8 cellular contexts compared by ENCODE assay signal in genomic region chr6:70520575-70520974, GRCh38. TPM values are rescaled to one million over a fixed set of nuclear protein-coding genes. Genes with fewer than 3 reads are reported as not detected.
DNase-seq lines count a peak whose midpoint lies in the region; ATAC-seq, FAIRE-seq and TF ChIP-seq lines count a peak whose summit lies in the region.

No MANE protein-coding gene starts in this region.

- no peaks in the 10 kb centered on the region for H3K79me2 ChIP-seq in endothelial cell of umbilical vein (ENCODE audit: control insufficient read depth, insufficient read depth, low read length)

- H3K36me3 Mint-ChIP-seq in natural killer cell: no peaks in the 10 kb centered on the region
- H3K36me3 Mint-ChIP-seq in natural killer cell treated with Interleukin-12 subunit alpha and Interleukin-12 subunit beta and Interleukin-15 and Interleukin-18, amount 100 ng/mL, for 72 hours: no peaks in the 10 kb centered on the region

- H3K4me3 ChIP-seq in endothelial cell of umbilical vein (replicated peaks in 1 of 3; ENCODE audit: insufficient read depth in 1 of 3, low read depth in 1 of 3, low read length in 3 of 3): no peak overlapping the region
- no peak overlapping the region for H3K4me3 ChIP-seq in upper lobe of right lung
- H3K4me3 ChIP-seq in upper lobe of left lung: no peak overlapping the region

- H3K4me2 ChIP-seq in endothelial cell of umbilical vein (ENCODE audit: insufficient read depth, low read length): no peak overlapping the region

- H3K27ac Mint-ChIP-seq in natural killer cell: no peak overlapping the region
- no peak overlapping the region for H3K27ac Mint-ChIP-seq in natural killer cell treated with Interleukin-12 subunit alpha and Interleukin-12 subunit beta and Interleukin-15 and Interleukin-18, amount 100 ng/mL, for 72 hours

- intact Hi-C loops in natural killer cell (cut with micrococcal nuclease) (loop anchor here (1.0 to 2.0 kb wide), 3 partner anchors 166 to 436 kb away; partner anchors contain the start of gene B3GAT2), endothelial cell of umbilical vein (cut with micrococcal nuclease) (loop anchor here (1.0 to 5.0 kb wide), 2 partner anchors 166 to 362 kb away; no protein-coding TSS in a partner anchor), upper lobe of right lung (cut with DNase I) (no loop called here)

- no peaks in the 10 kb centered on the region for H3K27me3 Mint-ChIP-seq in natural killer cell (ENCODE audit: low read depth in 2 of 2)
- no peaks in the 10 kb centered on the region for H3K27me3 Mint-ChIP-seq in natural killer cell treated with Interleukin-12 subunit alpha and Interleukin-12 subunit beta and Interleukin-15 and Interleukin-18, amount 100 ng/mL, for 72 hours

- H3K9me1 ChIP-seq in endothelial cell of umbilical vein (replicated peaks; ENCODE audit: control insufficient read depth, extremely low read depth, insufficient read depth, low read length): no peaks in the 10 kb centered on the region

- no peak for DNase-seq in natural killer cell
- no peak for DNase-seq in natural killer cell treated with Interleukin-12 subunit alpha and Interleukin-12 subunit beta and Interleukin-15 and Interleukin-18, amount 100 ng/mL, for 72 hours (ENCODE audit: low spot score)
- peak; percentile 3 for DNase-seq in MV-4-11 (lab: John Stamatoyannopoulos, UW)
- peak; percentile 13 for DNase-seq in endothelial cell of umbilical vein (ENCODE audit: low read depth, low spot score)
- DNase-seq in upper lobe of right lung: no peak
- DNase-seq in NCI-H526 treated with DMSO at 0.1 percent for 48 hours (lab: John Stamatoyannopoulos, UW): no peak
- no peak for DNase-seq in upper lobe of left lung

- CTCF ChIA-PET in endothelial cell of umbilical vein (lab: Charles Lee): interaction anchor here (0.6 to 2.7 kb wide), 23 partner anchors 11 to 439 kb away, joined by 3 to 96 read pairs (median 3); partner anchors contain the start of genes B3GAT2 and SDHAF4

- TF ChIP-seq EP300 in upper lobe of left lung (IDR thresholded peaks at IDR 0.05): no peak

- H3K9me3 ChIP-seq in endothelial cell of umbilical vein (replicated peaks; ENCODE audit: control insufficient read depth, insufficient read depth, low read length): no peaks in the 10 kb centered on the region
- no peaks in the 10 kb centered on the region for H3K9me3 ChIP-seq in upper lobe of right lung
- H3K9me3 ChIP-seq in upper lobe of left lung: no peaks in the 10 kb centered on the region

- peak in 1 of 3 donors; percentile 44 for ATAC-seq in natural killer cell
- ATAC-seq in natural killer cell treated with Interleukin-12 subunit alpha and Interleukin-12 subunit beta and Interleukin-15 and Interleukin-18, amount 100 ng/mL, for 72 hours: no peak
- ATAC-seq in upper lobe of right lung: no peak
- ATAC-seq in upper lobe of left lung (ENCODE audit: low FRiP score in 2 of 2): no peak
- no peak for ATAC-seq in HG03159 (IDR thresholded peaks at IDR 0.05; ENCODE audit: unreplicated experiment)

- no peaks in the 10 kb centered on the region for H4K20me1 ChIP-seq in endothelial cell of umbilical vein (replicated peaks; ENCODE audit: control insufficient read depth, extremely low read depth, insufficient read depth, low read length)

- POLR2A ChIA-PET in endothelial cell of umbilical vein (lab: Charles Lee): no interaction called here

- dilution Hi-C loops in endothelial cell of umbilical vein (cut with MboI; ENCODE audit: extremely low pct_ligation_motif_present, low sequenced_read_pairs): no loop called here

- H3K36me3 ChIP-seq in endothelial cell of umbilical vein (ENCODE audit: control insufficient read depth in 2 of 2, extremely low read depth in 1 of 2, insufficient read depth in 2 of 2, low read length in 2 of 2) (no peaks in the 10 kb centered on the region), upper lobe of right lung (peaks cover 11% of the 10 kb centered on the region), upper lobe of left lung (peaks cover 0 to 14% (median 0%) of the 10 kb centered on the region in 4 donors)

- TF ChIP-seq CTCF in natural killer cell (IDR thresholded peaks at IDR 0.05) (peak; percentile 46), endothelial cell of umbilical vein (IDR thresholded peaks at IDR 0.05; ENCODE audit: extremely low read depth in 1 of 2, insufficient read depth in 1 of 2, low read depth in 1 of 2, low read length in 2 of 2) (peak in 1 of 2 donors; percentile 4), upper lobe of right lung (IDR thresholded peaks at IDR 0.05) (peak; percentile 28), upper lobe of left lung (IDR thresholded peaks at IDR 0.05) (peak in 3 of 6 experiments; percentile 9 to 39 (median 36))

- no peak for FAIRE-seq in endothelial cell of umbilical vein (lab: Jason Lieb, UNC)

- no peak overlapping the region for H3K4me3 Mint-ChIP-seq in natural killer cell
- H3K4me3 Mint-ChIP-seq in natural killer cell treated with Interleukin-12 subunit alpha and Interleukin-12 subunit beta and Interleukin-15 and Interleukin-18, amount 100 ng/mL, for 72 hours: no peak overlapping the region

- no peaks in the 10 kb centered on the region for H3K9me3 Mint-ChIP-seq in natural killer cell
- no peaks in the 10 kb centered on the region for H3K9me3 Mint-ChIP-seq in natural killer cell treated with Interleukin-12 subunit alpha and Interleukin-12 subunit beta and Interleukin-15 and Interleukin-18, amount 100 ng/mL, for 72 hours

- no TSS peak for BruUV-seq in endothelial cell of umbilical vein (replicated peaks; lab: Mats Ljungman, UMichigan)

- H3K27me3 ChIP-seq in endothelial cell of umbilical vein (ENCODE audit: control insufficient read depth in 2 of 2, insufficient read depth in 2 of 2, low read length in 2 of 2): no peaks in the 10 kb centered on the region
- H3K27me3 ChIP-seq in upper lobe of right lung: no peaks in the 10 kb centered on the region
- no peaks in the 10 kb centered on the region for H3K27me3 ChIP-seq in upper lobe of left lung

- no peak overlapping the region for H2AFZ ChIP-seq in endothelial cell of umbilical vein (ENCODE audit: low read depth, low read length)

- no peaks in the 10 kb centered on the region for H3K4me1 Mint-ChIP-seq in natural killer cell
- no peaks in the 10 kb centered on the region for H3K4me1 Mint-ChIP-seq in natural killer cell treated with Interleukin-12 subunit alpha and Interleukin-12 subunit beta and Interleukin-15 and Interleukin-18, amount 100 ng/mL, for 72 hours (ENCODE audit: low read depth in 2 of 2)

- H3K27ac ChIP-seq in endothelial cell of umbilical vein (ENCODE audit: insufficient read depth, low read depth, low read length) (no peak overlapping the region), upper lobe of right lung (no peak overlapping the region), upper lobe of left lung (no peak overlapping the region)

- TF ChIP-seq POLR2A in endothelial cell of umbilical vein (IDR thresholded peaks at IDR 0.05; ENCODE audit: low read depth, low read length) (no peak), upper lobe of left lung (IDR thresholded peaks at IDR 0.05) (no peak)

- H3K4me1 ChIP-seq in endothelial cell of umbilical vein (ENCODE audit: control insufficient read depth, extremely low read depth, insufficient read depth, low read length) (no peaks in the 10 kb centered on the region), upper lobe of right lung (no peaks in the 10 kb centered on the region), upper lobe of left lung (no peaks in the 10 kb centered on the region)

- no peak overlapping the region for H3K9ac ChIP-seq in endothelial cell of umbilical vein (replicated peaks; ENCODE audit: extremely low read depth, insufficient read depth, low read length)

TF ChIP-seq in endothelial cell of umbilical vein, 7 proteins besides CTCF, POLR2A, EP300 and RAD21:
- TF ChIP-seq FOS (IDR thresholded peaks at IDR 0.05; ENCODE audit: borderline replicate concordance, insufficient read depth, low read length) (no peak), JUN (IDR thresholded peaks at IDR 0.05; ENCODE audit: borderline replicate concordance, insufficient read depth, insufficient read length, low read depth) (no peak), MAX (IDR thresholded peaks at IDR 0.05; ENCODE audit: insufficient read depth, insufficient read length) (no peak)

RNA-seq across cellular contexts. Expression of gene SDHAF4, which starts 46.2 kb away (rescaled TPM):
- 1 to 10 TPM; 2.7 to 7.1 (median 5.4) TPM for total RNA-seq in natural killer cell
- 10 to 100 TPM in 1 of 2 donors, 1 to 10 TPM in 1; 6.2 to 11.5 TPM for total RNA-seq in natural killer cell treated with Interleukin-12 subunit alpha and Interleukin-12 subunit beta and Interleukin-15 and Interleukin-18, amount 100 ng/mL, for 72 hours
- 8.6 and 10.8 TPM in 2 replicates for total RNA-seq in endothelial cell of umbilical vein
- 3.6 and 4.4 TPM in 2 replicates for polyA plus RNA-seq in endothelial cell of umbilical vein
- 4.0 and 5.8 TPM in 2 replicates for polyA plus RNA-seq in endothelial cell of umbilical vein (2011; cell fraction: cytosol; rRNA removed)
- polyA plus RNA-seq in endothelial cell of umbilical vein (2011; cell fraction: nucleus; rRNA removed): 3.6 and 4.6 TPM in 2 replicates
- 6.0 and 9.2 TPM in 2 replicates for polyA plus RNA-seq in endothelial cell of umbilical vein (2012)
- polyA minus RNA-seq in endothelial cell of umbilical vein: 1.5 and 2.7 TPM in 2 replicates
- polyA minus RNA-seq in endothelial cell of umbilical vein (2011; cell fraction: cytosol; rRNA and poly(A)+ RNA removed): not detected
- 1.2 and 2.5 TPM in 2 replicates for polyA minus RNA-seq in endothelial cell of umbilical vein (2011; cell fraction: nucleus; rRNA and poly(A)+ RNA removed)
- total RNA-seq in upper lobe of right lung: 9.2 TPM
- total RNA-seq in upper lobe of left lung: 10 to 100 TPM in 3 of 6 donors, 1 to 10 TPM in 3; 5.2 to 14.2 (median 8.8) TPM

Comparison
In these comparisons a context has a peak if more than half of its experiments do, and no peak if none do; other contexts are left out.
1. DNase-seq: peak in MV-4-11 (single experiment) and endothelial cell of umbilical vein (single experiment); none in natural killer cell (single experiment), natural killer cell treated with Interleukin-12 subunit alpha and Interleukin-12 subunit beta and Interleukin-15 and Interleukin-18, amount 100 ng/mL, for 72 hours (single experiment), upper lobe of right lung (single experiment), NCI-H526 treated with DMSO at 0.1 percent for 48 hours (single experiment) and upper lobe of left lung (0 of 2).